In the genomic region with DNA sequence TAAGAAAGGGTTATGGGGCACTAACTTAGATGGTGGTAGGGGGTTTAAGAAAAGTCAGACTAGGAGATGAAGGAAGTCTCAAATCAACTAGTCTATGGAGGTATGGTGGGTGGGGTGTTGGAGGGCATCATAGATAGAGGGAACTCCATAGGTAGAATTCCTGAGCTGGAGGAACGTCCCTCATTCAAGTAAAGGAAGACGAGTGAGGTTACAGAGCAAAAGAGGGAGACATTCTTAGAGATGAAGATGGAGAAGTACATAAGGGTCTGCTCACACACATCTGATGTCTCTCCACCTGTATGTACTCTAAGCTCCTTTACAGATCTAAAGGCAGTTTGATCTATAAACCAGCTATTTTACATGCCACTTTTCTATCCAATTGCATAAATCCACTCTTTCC, we compare ENCODE assay signal across 8 cellular contexts. TPM values are rescaled to one million over a fixed set of nuclear protein-coding genes. Genes with fewer than 3 reads are reported as not detected.
DNase-seq lines count a peak whose midpoint lies in the region; ATAC-seq, FAIRE-seq and TF ChIP-seq lines count a peak whose summit lies in the region.

No MANE protein-coding gene starts in this region.

- no peak for ATAC-seq in activated CD4-positive, alpha-beta T cell treated with anti-CD3 and anti-CD28 coated beads for 36 hours
- ATAC-seq in activated naive CD4-positive, alpha-beta T cell treated with anti-CD3 and anti-CD28 coated beads, Interleukin-2, amount 50 U/mL, for 72 hours = no peak
- no peak for ATAC-seq in HG03342 (IDR thresholded peaks at IDR 0.05; ENCODE audit: unreplicated experiment)
- no peak for ATAC-seq in HG03175 (IDR thresholded peaks at IDR 0.05; ENCODE audit: unreplicated experiment)

- peak overlapping the region; percentile 88 for H3K27ac Mint-ChIP-seq in activated CD4-positive, alpha-beta T cell treated with anti-CD3 and anti-CD28 coated beads for 36 hours
- peak overlapping the region; percentile 81 to 98 for H3K27ac Mint-ChIP-seq in activated naive CD4-positive, alpha-beta T cell treated with anti-CD3 and anti-CD28 coated beads, Interleukin-2, amount 50 U/mL, for 72 hours

- peak overlapping the region; percentile 38 to 79 for H3K9ac ChIP-seq in kidney (ENCODE audit: low read length in 2 of 2)

- DNase-seq in activated CD4-positive, alpha-beta T cell treated with anti-CD3 and anti-CD28 coated beads for 36 hours = no peak
- DNase-seq in activated CD4-positive, alpha-beta T cell treated with anti-CD3 and anti-CD28 coated beads for 1 hour = no peak
- DNase-seq in activated naive CD4-positive, alpha-beta T cell treated with anti-CD3 and anti-CD28 coated beads, Interleukin-2, amount 50 U/mL, for 72 hours (ENCODE audit: low spot score in 2 of 2) = no peak
- DNase-seq in kidney (no peak), suprapubic skin (ENCODE audit: low spot score in 2 of 2) (no peak), NCI-H2171 (lab: John Stamatoyannopoulos, UW) (no peak)

- POLR2A ChIA-PET in activated CD4-positive, alpha-beta T cell treated with anti-CD3 and anti-CD28 coated beads for 36 hours (lab: Charles Lee) = no interaction called here

- peak overlapping the region; percentile 90 for H3K4me3 Mint-ChIP-seq in activated CD4-positive, alpha-beta T cell treated with anti-CD3 and anti-CD28 coated beads for 36 hours

- H3K36me3 ChIP-seq in kidney (ENCODE audit: control insufficient read depth in 1 of 2, insufficient read depth in 2 of 2, low read length in 2 of 2) (no peaks in the 10 kb centered on the region), suprapubic skin (no peaks in the 10 kb centered on the region)

- H3K4me1 Mint-ChIP-seq in activated CD4-positive, alpha-beta T cell treated with anti-CD3 and anti-CD28 coated beads for 36 hours = peaks cover 52% of the 10 kb centered on the region

- H3K27me3 Mint-ChIP-seq in activated CD4-positive, alpha-beta T cell treated with anti-CD3 and anti-CD28 coated beads for 36 hours = no peaks in the 10 kb centered on the region

- H3K4me3 ChIP-seq in kidney (ENCODE audit: low read length in 2 of 2) (peak overlapping the region; percentile 65 to 84), suprapubic skin (peak overlapping the region; percentile 81)

- WGBS in suprapubic skin = 44% methylated on average over 2 of the region's 2 CpGs

- H3K4me1 ChIP-seq in kidney (ENCODE audit: control insufficient read depth in 1 of 2, insufficient read depth in 1 of 2, low read depth in 1 of 2, low read length in 2 of 2) = peaks cover 8% of the 10 kb centered on the region in 2 donors
- H3K4me1 ChIP-seq in suprapubic skin = peaks cover 47% of the 10 kb centered on the region

- CTCF ChIA-PET in activated CD4-positive, alpha-beta T cell treated with anti-CD3 and anti-CD28 coated beads for 36 hours (lab: Charles Lee) = interaction anchor here (1.1 kb wide), 2 partner anchors 10 to 354 kb away, joined by 3 to 5 read pairs; no protein-coding TSS in a partner anchor

- H3K9me3 ChIP-seq in kidney (ENCODE audit: control insufficient read depth in 1 of 2, low read length in 2 of 2) = no peaks in the 10 kb centered on the region
- H3K9me3 ChIP-seq in suprapubic skin = no peaks in the 10 kb centered on the region

- no peak for TF ChIP-seq POLR2A in suprapubic skin (IDR thresholded peaks at IDR 0.05)

- TF ChIP-seq CTCF in kidney (IDR thresholded peaks at IDR 0.05; ENCODE audit: borderline replicate concordance, extremely low read depth, insufficient read depth) (no peak), suprapubic skin (IDR thresholded peaks at IDR 0.05) (no peak)

- H3K27ac ChIP-seq in kidney (ENCODE audit: low read depth in 2 of 2, low read length in 2 of 2) = peak overlapping the region; percentile 98 to 99
- H3K27ac ChIP-seq in suprapubic skin = peak overlapping the region; percentile 97

- no peaks in the 10 kb centered on the region for H3K9me3 Mint-ChIP-seq in activated CD4-positive, alpha-beta T cell treated with anti-CD3 and anti-CD28 coated beads for 36 hours (ENCODE audit: low read depth)
- no peaks in the 10 kb centered on the region for H3K9me3 Mint-ChIP-seq in activated naive CD4-positive, alpha-beta T cell treated with anti-CD3 and anti-CD28 coated beads, Interleukin-2, amount 50 U/mL, for 72 hours

- no peak for FAIRE-seq in kidney (lab: Jason Lieb, UNC)

- intact Hi-C loops in activated CD4-positive, alpha-beta T cell treated with anti-CD3 and anti-CD28 coated beads for 36 hours (cut with DNase I, micrococcal nuclease) = loop anchor here in 1 of 2 experiments (1.0 kb wide), 1 partner anchor 79 kb away; no protein-coding TSS in a partner anchor
- intact Hi-C loops in kidney (cut with DNase I) = no loop called here

- H3K27me3 ChIP-seq in suprapubic skin = no peaks in the 10 kb centered on the region

- peaks cover 14% of the 10 kb centered on the region for H3K36me3 Mint-ChIP-seq in activated CD4-positive, alpha-beta T cell treated with anti-CD3 and anti-CD28 coated beads for 36 hours (ENCODE audit: low read depth)
- H3K36me3 Mint-ChIP-seq in activated naive CD4-positive, alpha-beta T cell treated with anti-CD3 and anti-CD28 coated beads, Interleukin-2, amount 50 U/mL, for 72 hours = peaks cover 20 to 38% of the 10 kb centered on the region in 2 donors

- no peak for TF ChIP-seq EP300 in suprapubic skin (IDR thresholded peaks at IDR 0.05)

RNA-seq across cellular contexts. Expression of gene PLSCR1, which starts 1.4 kb away (rescaled TPM):
- total RNA-seq in activated CD4-positive, alpha-beta T cell treated with anti-CD3 and anti-CD28 coated beads for 36 hours = 10 to 100 TPM; 65.1 to 66.1 TPM
- total RNA-seq in activated naive CD4-positive, alpha-beta T cell treated with anti-CD3 and anti-CD28 coated beads, Interleukin-2, amount 50 U/mL, for 72 hours = 100 to 1,000 TPM in 1 of 2 donors, 10 to 100 TPM in 1; 41.0 to 103 TPM
- total RNA-seq in kidney (266 TPM), suprapubic skin (10 to 100 TPM; 16.6 to 42.0 (median 23.9) TPM)
- polyA plus RNA-seq in kidney (ENCODE audit: insufficient read depth, low read depth, low replicate concordance) = 53.5 TPM
